ENCODE assay signal across 2 cellular contexts in the genomic region with DNA sequence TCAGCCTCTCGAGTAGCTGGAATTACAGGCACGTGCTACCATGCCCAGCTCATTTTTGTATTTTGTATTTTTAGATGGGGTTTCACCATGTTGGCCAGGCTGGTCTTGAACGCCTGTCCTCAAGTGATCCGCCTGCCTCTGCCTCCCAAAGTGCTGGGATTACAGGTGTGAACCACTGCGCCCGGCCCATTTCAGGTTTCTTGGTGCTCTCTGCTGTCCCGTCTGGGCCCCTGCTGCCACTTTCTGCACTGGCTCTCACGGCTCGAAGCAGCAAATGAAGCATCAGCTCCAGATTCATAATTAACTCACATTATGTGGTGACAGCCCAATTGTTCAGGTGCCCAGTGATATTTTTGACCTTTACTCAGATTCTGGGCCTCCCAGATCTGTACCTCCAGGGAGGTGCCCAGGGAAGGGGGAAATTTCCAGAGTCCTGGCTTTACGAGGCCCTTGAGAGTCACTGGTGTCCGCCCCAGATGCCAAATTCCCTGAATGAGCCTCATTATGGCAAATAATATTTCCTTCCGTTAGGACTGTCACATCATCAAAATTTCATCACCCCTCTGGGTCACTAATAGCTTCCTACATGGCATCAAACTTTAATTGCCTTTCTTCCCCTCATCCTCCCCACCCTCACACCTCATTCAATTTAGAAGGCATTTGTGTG.
TF ChIP-seq lines count a peak whose summit lies in the region.

No MANE protein-coding gene starts in this region.

TF ChIP-seq in GM23338, 12 proteins besides CTCF, POLR2A, EP300 and RAD21 (continues in another document):
- TF ChIP-seq CREB1 (CRISPR knock-in tag; IDR thresholded peaks at IDR 0.05; ENCODE audit: low read depth) (no peak), EZH2phosphoT487 (IDR thresholded peaks at IDR 0.05; ENCODE audit: unreplicated experiment) (no peak), ZNF331 (CRISPR knock-in tag; IDR thresholded peaks at IDR 0.05; ENCODE audit: low read depth) (no peak), POLR2AphosphoS5 (IDR thresholded peaks at IDR 0.05; ENCODE audit: low read depth) (no peak), ZNF114 (CRISPR knock-in tag; IDR thresholded peaks at IDR 0.05) (no peak), NANOG (IDR thresholded peaks at IDR 0.05; ENCODE audit: borderline replicate concordance) (no peak), STAT1 (IDR thresholded peaks at IDR 0.05; ENCODE audit: unreplicated experiment) (no peak), EZH2 (IDR thresholded peaks at IDR 0.05; ENCODE audit: low read depth, unreplicated experiment) (no peak), JUNB (IDR thresholded peaks at IDR 0.05; ENCODE audit: unreplicated experiment) (no peak)
- TF ChIP-seq, protein P1, sequence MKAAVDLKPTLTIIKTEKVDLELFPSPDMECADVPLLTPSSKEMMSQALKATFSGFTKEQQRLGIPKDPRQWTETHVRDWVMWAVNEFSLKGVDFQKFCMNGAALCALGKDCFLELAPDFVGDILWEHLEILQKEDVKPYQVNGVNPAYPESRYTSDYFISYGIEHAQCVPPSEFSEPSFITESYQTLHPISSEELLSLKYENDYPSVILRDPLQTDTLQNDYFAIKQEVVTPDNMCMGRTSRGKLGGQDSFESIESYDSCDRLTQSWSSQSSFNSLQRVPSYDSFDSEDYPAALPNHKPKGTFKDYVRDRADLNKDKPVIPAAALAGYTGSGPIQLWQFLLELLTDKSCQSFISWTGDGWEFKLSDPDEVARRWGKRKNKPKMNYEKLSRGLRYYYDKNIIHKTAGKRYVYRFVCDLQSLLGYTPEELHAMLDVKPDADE (IDR thresholded peaks at IDR 0.05): no peak
- TF ChIP-seq, protein P2, sequence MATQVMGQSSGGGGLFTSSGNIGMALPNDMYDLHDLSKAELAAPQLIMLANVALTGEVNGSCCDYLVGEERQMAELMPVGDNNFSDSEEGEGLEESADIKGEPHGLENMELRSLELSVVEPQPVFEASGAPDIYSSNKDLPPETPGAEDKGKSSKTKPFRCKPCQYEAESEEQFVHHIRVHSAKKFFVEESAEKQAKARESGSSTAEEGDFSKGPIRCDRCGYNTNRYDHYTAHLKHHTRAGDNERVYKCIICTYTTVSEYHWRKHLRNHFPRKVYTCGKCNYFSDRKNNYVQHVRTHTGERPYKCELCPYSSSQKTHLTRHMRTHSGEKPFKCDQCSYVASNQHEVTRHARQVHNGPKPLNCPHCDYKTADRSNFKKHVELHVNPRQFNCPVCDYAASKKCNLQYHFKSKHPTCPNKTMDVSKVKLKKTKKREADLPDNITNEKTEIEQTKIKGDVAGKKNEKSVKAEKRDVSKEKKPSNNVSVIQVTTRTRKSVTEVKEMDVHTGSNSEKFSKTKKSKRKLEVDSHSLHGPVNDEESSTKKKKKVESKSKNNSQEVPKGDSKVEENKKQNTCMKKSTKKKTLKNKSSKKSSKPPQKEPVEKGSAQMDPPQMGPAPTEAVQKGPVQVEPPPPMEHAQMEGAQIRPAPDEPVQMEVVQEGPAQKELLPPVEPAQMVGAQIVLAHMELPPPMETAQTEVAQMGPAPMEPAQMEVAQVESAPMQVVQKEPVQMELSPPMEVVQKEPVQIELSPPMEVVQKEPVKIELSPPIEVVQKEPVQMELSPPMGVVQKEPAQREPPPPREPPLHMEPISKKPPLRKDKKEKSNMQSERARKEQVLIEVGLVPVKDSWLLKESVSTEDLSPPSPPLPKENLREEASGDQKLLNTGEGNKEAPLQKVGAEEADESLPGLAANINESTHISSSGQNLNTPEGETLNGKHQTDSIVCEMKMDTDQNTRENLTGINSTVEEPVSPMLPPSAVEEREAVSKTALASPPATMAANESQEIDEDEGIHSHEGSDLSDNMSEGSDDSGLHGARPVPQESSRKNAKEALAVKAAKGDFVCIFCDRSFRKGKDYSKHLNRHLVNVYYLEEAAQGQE (IDR thresholded peaks at IDR 0.05; ENCODE audit: unreplicated experiment): no peak

TF ChIP-seq in H1, 55 proteins besides CTCF, POLR2A, EP300 and RAD21:
- TF ChIP-seq, protein P3, sequence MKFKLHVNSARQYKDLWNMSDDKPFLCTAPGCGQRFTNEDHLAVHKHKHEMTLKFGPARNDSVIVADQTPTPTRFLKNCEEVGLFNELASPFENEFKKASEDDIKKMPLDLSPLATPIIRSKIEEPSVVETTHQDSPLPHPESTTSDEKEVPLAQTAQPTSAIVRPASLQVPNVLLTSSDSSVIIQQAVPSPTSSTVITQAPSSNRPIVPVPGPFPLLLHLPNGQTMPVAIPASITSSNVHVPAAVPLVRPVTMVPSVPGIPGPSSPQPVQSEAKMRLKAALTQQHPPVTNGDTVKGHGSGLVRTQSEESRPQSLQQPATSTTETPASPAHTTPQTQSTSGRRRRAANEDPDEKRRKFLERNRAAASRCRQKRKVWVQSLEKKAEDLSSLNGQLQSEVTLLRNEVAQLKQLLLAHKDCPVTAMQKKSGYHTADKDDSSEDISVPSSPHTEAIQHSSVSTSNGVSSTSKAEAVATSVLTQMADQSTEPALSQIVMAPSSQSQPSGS (IDR thresholded peaks at IDR 0.05; ENCODE audit: low read length): no peak
- TF ChIP-seq EZH2 (IDR thresholded peaks at IDR 0.05; ENCODE audit: low read depth, low read length, severe bottlenecking) (no peak), RBBP5 (IDR thresholded peaks at IDR 0.05; ENCODE audit: borderline replicate concordance, low read depth, low read length) (no peak), BCL11A (IDR thresholded peaks at IDR 0.05; ENCODE audit: low read depth in 2 of 2, low read length in 2 of 2) (no peak), SIX5 (IDR thresholded peaks at IDR 0.05; ENCODE audit: low read depth, low read length) (no peak), MAFK (IDR thresholded peaks at IDR 0.05; ENCODE audit: low read depth, low read length) (no peak), GTF2F1 (IDR thresholded peaks at IDR 0.05; ENCODE audit: borderline replicate concordance, low read depth, low read length) (no peak), JUND (IDR thresholded peaks at IDR 0.05; ENCODE audit: low read length) (no peak), SP1 (IDR thresholded peaks at IDR 0.05; ENCODE audit: low read depth, low read length) (no peak), YY1 (IDR thresholded peaks at IDR 0.05; ENCODE audit: low read depth, low read length) (no peak), SP4 (IDR thresholded peaks at IDR 0.05; ENCODE audit: low read length) (no peak), SP2 (IDR thresholded peaks at IDR 0.05; ENCODE audit: low read length) (no peak)
